24 cellular contexts compared by ENCODE assay signal in genomic region chr20:59575653-59576052, GRCh38. TPM values are rescaled to one million over a fixed set of nuclear protein-coding genes. Genes with fewer than 3 reads are reported as not detected.
A peak's percentile ranks its signal among the peaks of the same experiment; 100 is the strongest.
DNase-seq lines count a peak whose midpoint lies in the region; ATAC-seq and TF ChIP-seq lines count a peak whose summit lies in the region.
"Had no signal": no experiment of that assay in that cellular context is flagged by ENCODE, and none has a peak within 500 bp of the region (broad histone marks: within the 10 kb centered on the region; RNA-seq: fewer than 3 reads in every experiment).

No MANE protein-coding gene starts in this region.

- H3K27ac ChIP-seq in RWPE2 (ENCODE audit: poor library complexity, severe bottlenecking) (no peak overlapping the region), suprapubic skin (no peak overlapping the region)
- H3K27ac ChIP-seq: SJSA1 had no signal

- TF ChIP-seq CTCF in RWPE2 (IDR thresholded peaks at IDR 0.05; ENCODE audit: poor library complexity, severe bottlenecking), result no peak
- no peak for TF ChIP-seq CTCF in nephron (IDR thresholded peaks at IDR 0.05; ENCODE audit: unreplicated experiment in 3 of 3)
- no peak for TF ChIP-seq CTCF in suprapubic skin (IDR thresholded peaks at IDR 0.05)

- H3K36me3 Mint-ChIP-seq in nephron (ENCODE audit: low read depth), result no peaks in the 10 kb centered on the region
- no peaks in the 10 kb centered on the region for H3K36me3 Mint-ChIP-seq in activated naive CD4-positive, alpha-beta T cell treated with anti-CD3 and anti-CD28 coated beads, Interleukin-2, amount 10 ng/mL, durations not matched to agents 7 days and 5 days

- no peak for TF ChIP-seq POLR2A in suprapubic skin (IDR thresholded peaks at IDR 0.05)

- H3K27me3 ChIP-seq in RWPE2 (ENCODE audit: insufficient read depth, poor library complexity, severe bottlenecking) (peaks cover 84% of the 10 kb centered on the region), suprapubic skin (peaks cover 84% of the 10 kb centered on the region)

- 92% methylated on average over 1 of the region's 1 CpG for WGBS in suprapubic skin

- CTCF ChIA-PET in activated naive CD4-positive, alpha-beta T cell treated with anti-CD3 and anti-CD28 coated beads, Interleukin-2, amount 10 ng/mL, durations not matched to agents 7 days and 5 days (lab: Charles Lee), result no interaction called here

- ATAC-seq in Right ventricle myocardium inferior (peak; percentile 14), left ventricle myocardium superior (no peak), RWPE2 (ENCODE audit: low read depth) (no peak), GM19023 (IDR thresholded peaks at IDR 0.05; ENCODE audit: unreplicated experiment) (no peak), GM19351 (IDR thresholded peaks at IDR 0.05; ENCODE audit: unreplicated experiment) (no peak)
- ATAC-seq: HCT116, K562, PC-3 had no signal

- H3K9me3 ChIP-seq in RWPE2 (ENCODE audit: severe bottlenecking) (no peaks in the 10 kb centered on the region), suprapubic skin (no peaks in the 10 kb centered on the region)
- H3K9me3 ChIP-seq: MG63, SJSA1 had no signal

- DNase-seq in Right ventricle myocardium inferior (ENCODE audit: missing footprints), result no peak
- DNase-seq in left ventricle myocardium superior, result no peak
- peak; percentile 60 for DNase-seq in RWPE2 (ENCODE audit: low spot score)
- peak; percentile 26 to 37 for DNase-seq in suprapubic skin (ENCODE audit: low spot score in 2 of 2)
- no peak for DNase-seq in activated naive CD4-positive, alpha-beta T cell treated with anti-CD3 and anti-CD28 coated beads, Interleukin-2, amount 10 ng/mL, durations not matched to agents 7 days and 5 days
- DNase-seq: 8988T; ACHN; CD4-positive, alpha-beta T cell; DMS53; MG63; NCI-H1694; NCI-H526; NCI-H82; NK-92 treated with Interleukin-12 subunit alpha and Interleukin-12 subunit beta, amount 100 ng/mL, for 24 hours; PC-3; Right ventricle myocardium superior had no signal

- no peaks in the 10 kb centered on the region for H3K9me3 Mint-ChIP-seq in nephron
- no peaks in the 10 kb centered on the region for H3K9me3 Mint-ChIP-seq in activated naive CD4-positive, alpha-beta T cell treated with anti-CD3 and anti-CD28 coated beads, Interleukin-2, amount 10 ng/mL, durations not matched to agents 7 days and 5 days
- H3K9me3 Mint-ChIP-seq: CD4-positive, alpha-beta T cell had no signal

- no peak overlapping the region for H3K4me3 ChIP-seq in RWPE2 (ENCODE audit: severe bottlenecking)
- H3K4me3 ChIP-seq in suprapubic skin, result no peak overlapping the region
- H3K4me3 ChIP-seq: K562, MG63, SJSA1 had no signal

- H3K4me1 ChIP-seq in RWPE2 (ENCODE audit: insufficient read depth, poor library complexity, severe bottlenecking), result no peaks in the 10 kb centered on the region
- H3K4me1 ChIP-seq in suprapubic skin, result peaks cover 17% of the 10 kb centered on the region
- H3K4me1 ChIP-seq: SJSA1 had no signal

- H3K4me1 Mint-ChIP-seq in nephron, result peaks cover 42% of the 10 kb centered on the region
- peaks cover 7% of the 10 kb centered on the region for H3K4me1 Mint-ChIP-seq in activated naive CD4-positive, alpha-beta T cell treated with anti-CD3 and anti-CD28 coated beads, Interleukin-2, amount 10 ng/mL, durations not matched to agents 7 days and 5 days

- peak overlapping the region; percentile 49 to 78 (median 52) for H3K4me3 Mint-ChIP-seq in nephron
- H3K4me3 Mint-ChIP-seq in activated naive CD4-positive, alpha-beta T cell treated with anti-CD3 and anti-CD28 coated beads, Interleukin-2, amount 10 ng/mL, durations not matched to agents 7 days and 5 days, result no peak overlapping the region
- H3K4me3 Mint-ChIP-seq: CD4-positive, alpha-beta T cell had no signal

- no peak for TF ChIP-seq EP300 in suprapubic skin (IDR thresholded peaks at IDR 0.05)

- intact Hi-C loops in Right ventricle myocardium inferior (cut with DNase I), result no loop called here
- intact Hi-C loops in left ventricle myocardium superior (cut with micrococcal nuclease), result no loop called here

- peaks cover 83% of the 10 kb centered on the region for H3K27me3 Mint-ChIP-seq in nephron (ENCODE audit: low read depth)
- peaks cover 73% of the 10 kb centered on the region for H3K27me3 Mint-ChIP-seq in activated naive CD4-positive, alpha-beta T cell treated with anti-CD3 and anti-CD28 coated beads, Interleukin-2, amount 10 ng/mL, durations not matched to agents 7 days and 5 days

- H3K36me3 ChIP-seq in RWPE2 (ENCODE audit: low read depth) (no peaks in the 10 kb centered on the region), suprapubic skin (no peaks in the 10 kb centered on the region)
- H3K36me3 ChIP-seq: MG63, SJSA1 had no signal

- H3K27ac Mint-ChIP-seq in nephron, result no peak overlapping the region
- H3K27ac Mint-ChIP-seq in activated naive CD4-positive, alpha-beta T cell treated with anti-CD3 and anti-CD28 coated beads, Interleukin-2, amount 10 ng/mL, durations not matched to agents 7 days and 5 days, result no peak overlapping the region
- H3K27ac Mint-ChIP-seq: CD4-positive, alpha-beta T cell had no signal

RNA-seq across cellular contexts. Expression of gene PHACTR3, which starts 28.7 kb away (rescaled TPM):
- total RNA-seq in Right ventricle myocardium inferior, result 9.9 TPM
- 6.8 TPM for total RNA-seq in left ventricle myocardium superior
- 10 to 100 TPM in 2 of 4 donors, 1 to 10 TPM in 2; 2.4 to 12.8 (median 9.7) TPM for total RNA-seq in suprapubic skin
- total RNA-seq: CD4-positive, alpha-beta T cell; G401; HT1080; K562; SJSA1 had no signal

Comparison
In these comparisons a context has a peak if more than half of its experiments do, and no peak if none do; other contexts are left out.
1. DNase-seq: peak in RWPE2 (single experiment) and suprapubic skin (2 of 2); none in Right ventricle myocardium inferior (single experiment), left ventricle myocardium superior (single experiment) and activated naive CD4-positive, alpha-beta T cell treated with anti-CD3 and anti-CD28 coated beads, Interleukin-2, amount 10 ng/mL, durations not matched to agents 7 days and 5 days (single experiment).